Comparison of ENCODE assay signal across 27 cellular contexts in genomic region chr9:100317706-100318105, GRCh38. TPM values are rescaled to one million over a fixed set of nuclear protein-coding genes. Genes with fewer than 3 reads are reported as not detected.
DNase-seq lines count a peak whose midpoint lies in the region; ATAC-seq and TF ChIP-seq lines count a peak whose summit lies in the region.
"Had no signal": no experiment of that assay in that cellular context is flagged by ENCODE, and none has a peak within 500 bp of the region (broad histone marks: within the 10 kb centered on the region; RNA-seq: fewer than 3 reads in every experiment).

No MANE protein-coding gene starts in this region.

- H3K9me3 Mint-ChIP-seq in activated CD4-positive, alpha-beta T cell treated with anti-CD3 and anti-CD28 coated beads, Interleukin-2, amount 10 ng/mL, durations not matched to agents 7 days and 5 days: peaks cover 9% of the 10 kb centered on the region
- no peaks in the 10 kb centered on the region for H3K9me3 Mint-ChIP-seq in stimulated activated effector memory CD8-positive, alpha-beta T cell treated with anti-CD3 and anti-CD28 coated beads, Interleukin-12 subunit alpha, Interleukin-12 subunit beta, amount 100 ng/mL, for 72 hours
- H3K9me3 Mint-ChIP-seq: activated naive CD4-positive, alpha-beta T cell treated with anti-CD3 and anti-CD28 coated beads, Interleukin-2, amount 50 U/mL, for 24 hours; natural killer cell treated with Interleukin-12 subunit alpha and Interleukin-12 subunit beta and Interleukin-15 and Interleukin-18, amount 100 ng/mL, for 72 hours had no signal

- H3K4me3 Mint-ChIP-seq in activated CD4-positive, alpha-beta T cell treated with anti-CD3 and anti-CD28 coated beads, Interleukin-2, amount 10 ng/mL, durations not matched to agents 7 days and 5 days: no peak overlapping the region
- no peak overlapping the region for H3K4me3 Mint-ChIP-seq in stimulated activated effector memory CD8-positive, alpha-beta T cell treated with anti-CD3 and anti-CD28 coated beads, Interleukin-12 subunit alpha, Interleukin-12 subunit beta, amount 100 ng/mL, for 72 hours
- H3K4me3 Mint-ChIP-seq: activated CD4-positive, alpha-beta memory T cell treated with anti-CD3 and anti-CD28 coated beads, Interleukin-2, amount 10 ng/mL, durations not matched to agents 7 days and 5 days; activated naive CD4-positive, alpha-beta T cell treated with anti-CD3 and anti-CD28 coated beads, Interleukin-2, amount 50 U/mL, for 24 hours; brain; natural killer cell treated with Interleukin-12 subunit alpha and Interleukin-12 subunit beta and Interleukin-15 and Interleukin-18, amount 100 ng/mL, for 72 hours; T-helper 17 cell had no signal

- peak overlapping the region; percentile 38 for H3K27ac Mint-ChIP-seq in activated CD4-positive, alpha-beta T cell treated with anti-CD3 and anti-CD28 coated beads, Interleukin-2, amount 10 ng/mL, durations not matched to agents 7 days and 5 days
- no peak overlapping the region for H3K27ac Mint-ChIP-seq in stimulated activated effector memory CD8-positive, alpha-beta T cell treated with anti-CD3 and anti-CD28 coated beads, Interleukin-12 subunit alpha, Interleukin-12 subunit beta, amount 100 ng/mL, for 72 hours
- H3K27ac Mint-ChIP-seq: activated CD4-positive, alpha-beta memory T cell treated with anti-CD3 and anti-CD28 coated beads, Interleukin-2, amount 10 ng/mL, durations not matched to agents 7 days and 5 days; activated naive CD4-positive, alpha-beta T cell treated with anti-CD3 and anti-CD28 coated beads, Interleukin-2, amount 50 U/mL, for 24 hours; brain; natural killer cell treated with Interleukin-12 subunit alpha and Interleukin-12 subunit beta and Interleukin-15 and Interleukin-18, amount 100 ng/mL, for 72 hours; progenitor cell of endocrine pancreas; T-helper 17 cell had no signal

- POLR2A ChIA-PET in activated CD4-positive, alpha-beta T cell treated with anti-CD3 and anti-CD28 coated beads, Interleukin-2, amount 10 ng/mL, durations not matched to agents 7 days and 5 days (lab: Charles Lee): no interaction called here

- H3K27me3 Mint-ChIP-seq in activated CD4-positive, alpha-beta T cell treated with anti-CD3 and anti-CD28 coated beads, Interleukin-2, amount 10 ng/mL, durations not matched to agents 7 days and 5 days: no peaks in the 10 kb centered on the region
- H3K27me3 Mint-ChIP-seq: activated CD4-positive, alpha-beta memory T cell treated with anti-CD3 and anti-CD28 coated beads, Interleukin-2, amount 10 ng/mL, durations not matched to agents 7 days and 5 days; activated naive CD4-positive, alpha-beta T cell treated with anti-CD3 and anti-CD28 coated beads, Interleukin-2, amount 50 U/mL, for 24 hours; brain; natural killer cell treated with Interleukin-12 subunit alpha and Interleukin-12 subunit beta and Interleukin-15 and Interleukin-18, amount 100 ng/mL, for 72 hours; progenitor cell of endocrine pancreas; T-helper 17 cell had no signal

- H3K36me3 Mint-ChIP-seq in activated CD4-positive, alpha-beta T cell treated with anti-CD3 and anti-CD28 coated beads, Interleukin-2, amount 10 ng/mL, durations not matched to agents 7 days and 5 days (ENCODE audit: low read depth): peaks cover 50% of the 10 kb centered on the region
- peaks cover 95% of the 10 kb centered on the region for H3K36me3 Mint-ChIP-seq in stimulated activated effector memory CD8-positive, alpha-beta T cell treated with anti-CD3 and anti-CD28 coated beads, Interleukin-12 subunit alpha, Interleukin-12 subunit beta, amount 100 ng/mL, for 72 hours

- no peak for DNase-seq in activated CD4-positive, alpha-beta T cell treated with anti-CD3 and anti-CD28 coated beads, Interleukin-2, amount 10 ng/mL, durations not matched to agents 7 days and 5 days
- no peak for DNase-seq in activated CD4-positive, alpha-beta T cell treated with anti-CD3 and anti-CD28 coated beads, Interleukin-2, amount 50 U/mL, for 1 hour
- peak; percentile 35 for DNase-seq in fibroblast of peridontal ligament (ENCODE audit: extremely low read depth)
- no peak for DNase-seq in stimulated activated effector memory CD8-positive, alpha-beta T cell treated with anti-CD3 and anti-CD28 coated beads, Interleukin-12 subunit alpha, Interleukin-12 subunit beta, amount 100 ng/mL, for 72 hours (ENCODE audit: low spot score in 2 of 2)
- no peak for DNase-seq in NCI-H128 (lab: John Stamatoyannopoulos, UW; ENCODE audit: unreplicated experiment)
- DNase-seq: activated CD4-positive, alpha-beta memory T cell treated with anti-CD3 and anti-CD28 coated beads, Interleukin-2, amount 10 ng/mL, durations not matched to agents 7 days and 5 days; activated T-cell treated with anti-CD3 and anti-CD28 coated beads, Interleukin-2, amount 50 U/mL, for 1 hour; C1 segment of cervical spinal cord; DMS 273 treated with DMSO at 0.1 percent for 48 hours; dorsolateral prefrontal cortex; GOT3; NCI-H2081 treated with DMSO at 0.1 percent for 48 hours; NCI-H510A treated with DMSO at 0.1 percent for 48 hours; SIG-M5; stimulated activated naive CD4-positive, alpha-beta T cell; T-helper 17 cell; transverse colon; WERI-Rb-1 had no signal

- CTCF ChIA-PET in activated CD4-positive, alpha-beta T cell treated with anti-CD3 and anti-CD28 coated beads, Interleukin-2, amount 10 ng/mL, durations not matched to agents 7 days and 5 days (lab: Charles Lee): no interaction called here

- H3K4me1 Mint-ChIP-seq in activated CD4-positive, alpha-beta T cell treated with anti-CD3 and anti-CD28 coated beads, Interleukin-2, amount 10 ng/mL, durations not matched to agents 7 days and 5 days: no peaks in the 10 kb centered on the region
- H3K4me1 Mint-ChIP-seq in stimulated activated effector memory CD8-positive, alpha-beta T cell treated with anti-CD3 and anti-CD28 coated beads, Interleukin-12 subunit alpha, Interleukin-12 subunit beta, amount 100 ng/mL, for 72 hours: peaks cover 33% of the 10 kb centered on the region
- H3K4me1 Mint-ChIP-seq: brain had no signal

- ATAC-seq in SK-N-SH treated with all-trans-retinoic acid at 6 μM for 48 hours (peak; percentile 45; the same call in 2 of the 3 replicates), HG02938 (IDR thresholded peaks at IDR 0.05; ENCODE audit: unreplicated experiment) (no peak), GM21526 (IDR thresholded peaks at IDR 0.05; ENCODE audit: low FRiP score, unreplicated experiment) (no peak)
- peak; percentile 36 for ATAC-seq in stimulated activated effector memory CD8-positive, alpha-beta T cell treated with anti-CD3 and anti-CD28 coated beads, Interleukin-12 subunit alpha, Interleukin-12 subunit beta, amount 100 ng/mL, for 72 hours
- ATAC-seq: esophagus mucosa; K562; natural killer cell treated with Interleukin-12 subunit alpha and Interleukin-12 subunit beta and Interleukin-15 and Interleukin-18, amount 100 ng/mL, for 72 hours; T-helper 17 cell had no signal

TF ChIP-seq in SK-N-SH treated with all-trans-retinoic acid at 6 μM for 48 hours, 23 proteins besides CTCF, POLR2A, EP300 and RAD21:
- TF ChIP-seq ISL1 (CRISPR knock-in tag; IDR thresholded peaks at IDR 0.05): 0 out of 2 replicates have a peak, but pooled peaks have one; percentile 13
- no peak for TF ChIP-seq BACH2 (CRISPR knock-in tag; IDR thresholded peaks at IDR 0.05; ENCODE audit: borderline replicate concordance)

RNA-seq across cellular contexts. Expression of gene TEX10, which starts 35.0 kb away (rescaled TPM):
- total RNA-seq in activated CD4-positive, alpha-beta T cell treated with anti-CD3 and anti-CD28 coated beads, Interleukin-2, amount 10 ng/mL, durations not matched to agents 7 days and 5 days: 10 to 100 TPM; 18.5 to 20.1 TPM

Comparison
In these comparisons a context has a peak if more than half of its experiments do, and no peak if none do; other contexts are left out.
1. ATAC-seq: peak in SK-N-SH treated with all-trans-retinoic acid at 6 μM for 48 hours (single experiment) and stimulated activated effector memory CD8-positive, alpha-beta T cell treated with anti-CD3 and anti-CD28 coated beads, Interleukin-12 subunit alpha, Interleukin-12 subunit beta, amount 100 ng/mL, for 72 hours (single experiment); none in HG02938 (single experiment) and GM21526 (single experiment).